ENCODE assay signal across 18 cellular contexts in genomic region chr11:125078016-125078415, GRCh38. TPM values are rescaled to one million over a fixed set of nuclear protein-coding genes. Genes with fewer than 3 reads are reported as not detected.
DNase-seq lines count a peak whose midpoint lies in the region; ATAC-seq and TF ChIP-seq lines count a peak whose summit lies in the region.
"Had no signal": no experiment of that assay in that cellular context is flagged by ENCODE, and none has a peak within 500 bp of the region (broad histone marks: within the 10 kb centered on the region; RNA-seq: fewer than 3 reads in every experiment).

No MANE protein-coding gene starts in this region.

- DNase-seq in right atrium auricular region (ENCODE audit: low spot score) (peak; percentile 52), heart left ventricle (no peak), PC-9 (no peak), neuronal stem cell (ENCODE audit: low spot score) (no peak), tibial artery (no peak)
- DNase-seq: 8988T; C1 segment of cervical spinal cord; CD4-positive, alpha-beta T cell; DMS153; DMS79; GDM1; HCEC 1CT had no signal

- WGBS in heart left ventricle, 4 donors = 90 to 96% (median 95%) methylated on average over 11 of the region's 11 CpGs
- no CpG with 5 or more reads among the region's 11 CpGs for WGBS in neuronal stem cell (ENCODE audit: extremely low coverage in 2 of 2, insufficient read length in 2 of 2, insufficient replicate concordance in 1 of 2), 2 donors

- no peaks in the 10 kb centered on the region for H3K79me2 ChIP-seq in PC-9 (ENCODE audit: low read depth)

- TF ChIP-seq POLR2A in heart left ventricle (IDR thresholded peaks at IDR 0.05) = no peak

- H3K4ac ChIP-seq in neuronal stem cell (ENCODE audit: low read length) = no peak overlapping the region

- CTCF ChIA-PET in PC-9 (lab: Charles Lee) = interaction anchor here (1.6 kb wide), 1 partner anchor 8 kb away, joined by 10 read pairs; no protein-coding TSS in a partner anchor

- no peak overlapping the region for H2BK5ac ChIP-seq in neuronal stem cell (ENCODE audit: low read length)

- H3F3A ChIP-seq in PC-9 (ENCODE audit: insufficient read depth, low read depth) = peaks cover 15% of the 10 kb centered on the region; the same call in 1 of the 2 replicates

- H3K14ac ChIP-seq in neuronal stem cell (ENCODE audit: low read length) = no peak overlapping the region

- H2BK12ac ChIP-seq in neuronal stem cell (ENCODE audit: low read length) = no peak overlapping the region

- H3K18ac ChIP-seq in neuronal stem cell (ENCODE audit: low read length) = peak overlapping the region; percentile 13

- no peak overlapping the region for H3K27ac ChIP-seq in right atrium auricular region
- no peak overlapping the region for H3K27ac ChIP-seq in heart left ventricle
- H3K27ac ChIP-seq in PC-9 = peak overlapping the region; percentile 80
- no peak overlapping the region for H3K27ac ChIP-seq in neuronal stem cell (replicated peaks; ENCODE audit: low read length)
- H3K27ac ChIP-seq in tibial artery = no peak overlapping the region

- H2AFZ ChIP-seq in PC-9 (no peak overlapping the region), neuronal stem cell (ENCODE audit: low read length) (no peak overlapping the region)
- H2AFZ ChIP-seq: GM23338 had no signal

- H4K91ac ChIP-seq in neuronal stem cell (ENCODE audit: low read depth, low read length, poor library complexity) = no peak overlapping the region

- BruUV-seq in PC-9 (replicated peaks; lab: Mats Ljungman, UMichigan) = no TSS peak

- H4K8ac ChIP-seq in neuronal stem cell (ENCODE audit: low read depth, low read length) = no peak overlapping the region

- no peaks in the 10 kb centered on the region for H3K9me3 ChIP-seq in right atrium auricular region
- H3K9me3 ChIP-seq in heart left ventricle = no peaks in the 10 kb centered on the region
- no peaks in the 10 kb centered on the region for H3K9me3 ChIP-seq in PC-9 (ENCODE audit: insufficient read depth, low read depth)
- peaks cover 0 to 2% of the 10 kb centered on the region in 2 donors for H3K9me3 ChIP-seq in neuronal stem cell (replicated peaks in 1 of 2; ENCODE audit: control insufficient read depth in 2 of 2, insufficient read depth in 1 of 2, low read depth in 1 of 2, low read length in 2 of 2)
- H3K9me3 ChIP-seq in tibial artery = no peaks in the 10 kb centered on the region
- H3K9me3 ChIP-seq: Caco-2 had no signal

- POLR2A ChIA-PET in PC-9 (lab: Charles Lee; ENCODE audit: unreplicated experiment) = interaction anchor here (0.6 to 1.2 kb wide), 2 partner anchors 14 to 33 kb away, joined by 3 to 4 read pairs; partner anchors contain the start of gene TMEM218

- no peak for ATAC-seq in heart left ventricle
- ATAC-seq in HG02610 (IDR thresholded peaks at IDR 0.05; ENCODE audit: unreplicated experiment) = no peak
- no peak for ATAC-seq in GM18502 (IDR thresholded peaks at IDR 0.05; ENCODE audit: poor library complexity, unreplicated experiment)
- ATAC-seq: GM23338, HepG2 had no signal

- H3K9ac ChIP-seq in neuronal stem cell (ENCODE audit: low read depth, low read length, poor library complexity) = no peak overlapping the region

- intact Hi-C loops in heart left ventricle (cut with DNase I) = no loop called here
- intact Hi-C loops in PC-9 (cut with micrococcal nuclease; ENCODE audit: unreplicated experiment) = loop anchor here (2.0 to 5.0 kb wide), 2 partner anchors 33 to 116 kb away; partner anchors contain the start of gene TMEM218
- intact Hi-C loops in tibial artery (cut with DNase I; ENCODE audit: low total_unique reads) = no loop called here

- no peak overlapping the region for H2BK120ac ChIP-seq in neuronal stem cell (ENCODE audit: low read depth, low read length)

- H4K20me1 ChIP-seq in PC-9 (ENCODE audit: insufficient read depth) = no peaks in the 10 kb centered on the region

- no peak overlapping the region for H3K4me3 ChIP-seq in right atrium auricular region
- no peak overlapping the region for H3K4me3 ChIP-seq in heart left ventricle
- H3K4me3 ChIP-seq in PC-9 = no peak overlapping the region
- no peak overlapping the region for H3K4me3 ChIP-seq in neuronal stem cell (ENCODE audit: low read length in 2 of 2)
- H3K4me3 ChIP-seq in tibial artery = no peak overlapping the region
- H3K4me3 ChIP-seq: GM23338 had no signal

- no peak overlapping the region for H2AK5ac ChIP-seq in neuronal stem cell (ENCODE audit: low read depth, low read length)

- no peaks in the 10 kb centered on the region for H3K27me3 ChIP-seq in right atrium auricular region
- peaks cover 0 to 9% (median 0%) of the 10 kb centered on the region in 9 donors for H3K27me3 ChIP-seq in heart left ventricle
- no peaks in the 10 kb centered on the region for H3K27me3 ChIP-seq in PC-9 (ENCODE audit: insufficient read depth, low read depth)
- H3K27me3 ChIP-seq in neuronal stem cell (ENCODE audit: control insufficient read depth in 3 of 3, insufficient read depth in 3 of 3, low read depth in 1 of 3, low read length in 3 of 3) = peaks cover 0 to 4% (median 0%) of the 10 kb centered on the region in 3 experiments
- peaks cover 0 to 21% of the 10 kb centered on the region in 2 donors for H3K27me3 ChIP-seq in tibial artery

- H2BK15ac ChIP-seq in neuronal stem cell (ENCODE audit: low read length) = no peak overlapping the region

- peak overlapping the region; percentile 12 for H3K23ac ChIP-seq in neuronal stem cell (ENCODE audit: low read depth, low read length, poor library complexity)

- H3K9me2 ChIP-seq in PC-9 (ENCODE audit: insufficient read depth) = no peaks in the 10 kb centered on the region

- no peaks in the 10 kb centered on the region for H3K79me1 ChIP-seq in neuronal stem cell (ENCODE audit: low read depth, low read length)

- H3K36me3 ChIP-seq in right atrium auricular region = no peaks in the 10 kb centered on the region
- no peaks in the 10 kb centered on the region for H3K36me3 ChIP-seq in heart left ventricle
- H3K36me3 ChIP-seq in PC-9 (ENCODE audit: low read depth) = no peaks in the 10 kb centered on the region
- H3K36me3 ChIP-seq in neuronal stem cell (replicated peaks in 1 of 2; ENCODE audit: control insufficient read depth in 2 of 2, insufficient read depth in 2 of 2, low read length in 2 of 2) = no peaks in the 10 kb centered on the region
- H3K36me3 ChIP-seq in tibial artery = no peaks in the 10 kb centered on the region

- H3K4me1 ChIP-seq in right atrium auricular region (no peaks in the 10 kb centered on the region), heart left ventricle (peaks cover 0 to 6% (median 0%) of the 10 kb centered on the region in 12 donors), PC-9 (replicated peaks; ENCODE audit: insufficient read depth) (peaks cover 67% of the 10 kb centered on the region), neuronal stem cell (ENCODE audit: control insufficient read depth in 2 of 2, insufficient read depth in 1 of 2, low read depth in 1 of 2, low read length in 2 of 2) (peaks cover 5 to 6% of the 10 kb centered on the region in 2 donors), tibial artery (no peaks in the 10 kb centered on the region)

- TF ChIP-seq CTCF in right atrium auricular region (IDR thresholded peaks at IDR 0.05) (no peak), heart left ventricle (IDR thresholded peaks at IDR 0.05) (no peak), PC-9 (conservative IDR thresholded peaks at IDR 0.05) (no peak), tibial artery (IDR thresholded peaks at IDR 0.05) (no peak)

- H3K4me2 ChIP-seq in PC-9 (peak overlapping the region; percentile 28; the same call in 1 of the 2 replicates), neuronal stem cell (ENCODE audit: insufficient read depth, low read length, poor library complexity, severe bottlenecking) (no peak overlapping the region)
- H3K4me2 ChIP-seq: GM23338 had no signal

RNA-seq across cellular contexts. Expression of gene SLC37A2, which starts 14.9 kb away (rescaled TPM):
- 1 to 10 TPM; 2.0 to 4.2 TPM for total RNA-seq in right atrium auricular region
- 10 to 100 TPM in 2 of 9 donors, 1 to 10 TPM in 6, under 1 TPM in 1; 0.91 to 17.9 (median 3.0) TPM for total RNA-seq in heart left ventricle
- polyA plus RNA-seq in heart left ventricle = under 1 TPM; 0.65 to 1.00 TPM
- 14.6 and 24.0 TPM in 2 replicates for total RNA-seq in PC-9 (2021)
- 0.66 TPM for polyA plus RNA-seq in neuronal stem cell (2013, experiment 1 of 2)
- 0.64 TPM for polyA plus RNA-seq in neuronal stem cell (2013, experiment 2 of 2)
- total RNA-seq: A673 had no signal

RNA-seq across cellular contexts. Expression of gene TMEM218, which starts 33.4 kb away (rescaled TPM):
- 10 to 100 TPM in 1 of 2 donors, 1 to 10 TPM in 1; 8.3 to 15.3 TPM for total RNA-seq in right atrium auricular region
- total RNA-seq in heart left ventricle = 10 to 100 TPM in 1 of 9 donors, 1 to 10 TPM in 8; 5.3 to 11.3 (median 6.8) TPM
- 10 to 100 TPM in 1 of 2 donors, 1 to 10 TPM in 1; 4.7 to 21.8 TPM for polyA plus RNA-seq in heart left ventricle
- 16.4 and 20.5 TPM in 2 replicates for total RNA-seq in PC-9 (2021)
- 25.3 TPM for polyA plus RNA-seq in neuronal stem cell (2013, experiment 1 of 2)
- polyA plus RNA-seq in neuronal stem cell (2013, experiment 2 of 2) = 23.3 TPM
